In the genomic region with DNA sequence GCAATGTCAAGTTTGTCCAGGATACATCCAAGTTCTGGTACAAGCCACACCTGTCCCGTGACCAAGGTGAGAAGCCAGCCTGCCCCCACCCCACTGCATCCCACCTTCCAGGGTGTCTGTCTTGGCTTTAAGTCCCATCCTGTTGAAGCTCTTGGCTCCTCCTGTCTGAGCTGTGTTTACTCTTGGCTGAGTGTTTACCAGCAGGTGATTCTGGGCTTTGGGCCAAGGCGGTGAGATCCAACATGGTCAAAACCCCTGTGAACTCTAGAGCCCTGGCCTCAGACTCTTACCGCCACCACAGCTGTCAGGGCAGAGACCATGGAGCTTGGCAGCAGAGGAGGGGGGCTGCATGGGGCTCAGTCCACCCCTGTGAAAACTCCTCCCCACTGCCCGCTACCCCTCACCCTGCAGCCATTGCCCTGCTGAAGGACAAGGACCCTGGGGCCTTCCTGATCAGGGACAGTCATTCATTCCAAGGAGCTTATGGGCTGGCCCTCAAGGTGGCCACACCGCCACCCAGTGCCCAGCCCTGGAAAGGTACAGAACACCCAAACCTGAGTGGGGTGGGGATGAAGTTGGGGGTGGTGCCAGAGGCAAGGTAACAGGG, we compare ENCODE assay signal across 1 cellular context.
TF ChIP-seq lines count a peak whose summit lies in the region.

No MANE protein-coding gene starts in this region.

TF ChIP-seq in HepG2, 621 proteins besides CTCF, POLR2A, EP300 and RAD21 (continued from another document and continues in another):
- TF ChIP-seq, protein P1, sequence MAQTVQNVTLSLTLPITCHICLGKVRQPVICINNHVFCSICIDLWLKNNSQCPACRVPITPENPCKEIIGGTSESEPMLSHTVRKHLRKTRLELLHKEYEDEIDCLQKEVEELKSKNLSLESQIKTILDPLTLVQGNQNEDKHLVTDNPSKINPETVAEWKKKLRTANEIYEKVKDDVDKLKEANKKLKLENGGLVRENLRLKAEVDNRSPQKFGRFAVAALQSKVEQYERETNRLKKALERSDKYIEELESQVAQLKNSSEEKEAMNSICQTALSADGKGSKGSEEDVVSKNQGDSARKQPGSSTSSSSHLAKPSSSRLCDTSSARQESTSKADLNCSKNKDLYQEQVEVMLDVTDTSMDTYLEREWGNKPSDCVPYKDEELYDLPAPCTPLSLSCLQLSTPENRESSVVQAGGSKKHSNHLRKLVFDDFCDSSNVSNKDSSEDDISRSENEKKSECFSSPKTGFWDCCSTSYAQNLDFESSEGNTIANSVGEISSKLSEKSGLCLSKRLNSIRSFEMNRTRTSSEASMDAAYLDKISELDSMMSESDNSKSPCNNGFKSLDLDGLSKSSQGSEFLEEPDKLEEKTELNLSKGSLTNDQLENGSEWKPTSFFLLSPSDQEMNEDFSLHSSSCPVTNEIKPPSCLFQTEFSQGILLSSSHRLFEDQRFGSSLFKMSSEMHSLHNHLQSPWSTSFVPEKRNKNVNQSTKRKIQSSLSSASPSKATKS (CRISPR knock-in tag; IDR thresholded peaks at IDR 0.05), result 0 out of 2 replicates have a peak, but pooled peaks have one; percentile 67
- TF ChIP-seq, protein P2, sequence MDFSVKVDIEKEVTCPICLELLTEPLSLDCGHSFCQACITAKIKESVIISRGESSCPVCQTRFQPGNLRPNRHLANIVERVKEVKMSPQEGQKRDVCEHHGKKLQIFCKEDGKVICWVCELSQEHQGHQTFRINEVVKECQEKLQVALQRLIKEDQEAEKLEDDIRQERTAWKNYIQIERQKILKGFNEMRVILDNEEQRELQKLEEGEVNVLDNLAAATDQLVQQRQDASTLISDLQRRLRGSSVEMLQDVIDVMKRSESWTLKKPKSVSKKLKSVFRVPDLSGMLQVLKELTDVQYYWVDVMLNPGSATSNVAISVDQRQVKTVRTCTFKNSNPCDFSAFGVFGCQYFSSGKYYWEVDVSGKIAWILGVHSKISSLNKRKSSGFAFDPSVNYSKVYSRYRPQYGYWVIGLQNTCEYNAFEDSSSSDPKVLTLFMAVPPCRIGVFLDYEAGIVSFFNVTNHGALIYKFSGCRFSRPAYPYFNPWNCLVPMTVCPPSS (IDR thresholded peaks at IDR 0.05), result no peak
- TF ChIP-seq ZNF446 (CRISPR knock-in tag; IDR thresholded peaks at IDR 0.05) (no peak), ZNF264 (CRISPR knock-in tag; IDR thresholded peaks at IDR 0.05) (peak; percentile 66; the same call in 1 of the 2 replicates), SIX4 (CRISPR knock-in tag; IDR thresholded peaks at IDR 0.05) (0 out of 2 replicates have a peak, but pooled peaks have one; percentile 17), ZNF224 (CRISPR knock-in tag; IDR thresholded peaks at IDR 0.05) (no peak), NCOA2 (CRISPR knock-in tag; IDR thresholded peaks at IDR 0.05) (peak; percentile 60), ZNF333 (CRISPR knock-in tag; IDR thresholded peaks at IDR 0.05; ENCODE audit: borderline replicate concordance) (no peak), HNRNPUL1 (IDR thresholded peaks at IDR 0.05; ENCODE audit: low read depth, low read length) (no peak), KDM3A (CRISPR knock-in tag; IDR thresholded peaks at IDR 0.05; ENCODE audit: low read depth) (0 out of 2 replicates have a peak, but pooled peaks have one; percentile 55), ZSCAN9 (CRISPR knock-in tag; IDR thresholded peaks at IDR 0.05; ENCODE audit: borderline replicate concordance) (no peak), BCL6 (CRISPR knock-in tag; IDR thresholded peaks at IDR 0.05) (peak; percentile 47), MTF2 (CRISPR knock-in tag; IDR thresholded peaks at IDR 0.05; ENCODE audit: borderline replicate concordance) (peak; percentile 31; the same call in 1 of the 2 replicates), SP1 (IDR thresholded peaks at IDR 0.05) (no peak), SP1 (CRISPR knock-in tag; IDR thresholded peaks at IDR 0.05) (no peak), ZNF207 (IDR thresholded peaks at IDR 0.05; ENCODE audit: borderline replicate concordance) (no peak), ZNF780A (CRISPR knock-in tag; IDR thresholded peaks at IDR 0.05) (no peak), ZSCAN21 (CRISPR knock-in tag; IDR thresholded peaks at IDR 0.05; ENCODE audit: borderline replicate concordance) (peak; percentile 37; the same call in 1 of the 2 replicates), AGO2 (optimal IDR thresholded peaks at IDR 0.05; ENCODE audit: low read depth, low read length) (peak; percentile 33), ISL2 (CRISPR knock-in tag; IDR thresholded peaks at IDR 0.05) (peak; percentile 51; the same call in 1 of the 2 replicates), HHEX (CRISPR knock-in tag; IDR thresholded peaks at IDR 0.05) (no peak), ZNF672 (CRISPR knock-in tag; IDR thresholded peaks at IDR 0.05) (no peak), NRL (CRISPR knock-in tag; IDR thresholded peaks at IDR 0.05; ENCODE audit: borderline replicate concordance) (no peak), SIN3A (IDR thresholded peaks at IDR 0.05; ENCODE audit: borderline replicate concordance, low read depth, low read length) (peak; percentile 49; the same call in 1 of the 2 replicates), KDM2A (CRISPR knock-in tag; IDR thresholded peaks at IDR 0.05; ENCODE audit: borderline replicate concordance, low read depth) (peak; percentile 65; the same call in 1 of the 2 replicates), KDM1A (CRISPR knock-in tag; IDR thresholded peaks at IDR 0.05) (no peak)
- TF ChIP-seq, protein P3, sequence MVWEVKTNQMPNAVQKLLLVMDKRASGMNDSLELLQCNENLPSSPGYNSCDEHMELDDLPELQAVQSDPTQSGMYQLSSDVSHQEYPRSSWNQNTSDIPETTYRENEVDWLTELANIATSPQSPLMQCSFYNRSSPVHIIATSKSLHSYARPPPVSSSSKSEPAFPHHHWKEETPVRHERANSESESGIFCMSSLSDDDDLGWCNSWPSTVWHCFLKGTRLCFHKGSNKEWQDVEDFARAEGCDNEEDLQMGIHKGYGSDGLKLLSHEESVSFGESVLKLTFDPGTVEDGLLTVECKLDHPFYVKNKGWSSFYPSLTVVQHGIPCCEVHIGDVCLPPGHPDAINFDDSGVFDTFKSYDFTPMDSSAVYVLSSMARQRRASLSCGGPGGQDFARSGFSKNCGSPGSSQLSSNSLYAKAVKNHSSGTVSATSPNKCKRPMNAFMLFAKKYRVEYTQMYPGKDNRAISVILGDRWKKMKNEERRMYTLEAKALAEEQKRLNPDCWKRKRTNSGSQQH (CRISPR knock-in tag; IDR thresholded peaks at IDR 0.05; ENCODE audit: low read depth), result no peak
- TF ChIP-seq, protein P4, sequence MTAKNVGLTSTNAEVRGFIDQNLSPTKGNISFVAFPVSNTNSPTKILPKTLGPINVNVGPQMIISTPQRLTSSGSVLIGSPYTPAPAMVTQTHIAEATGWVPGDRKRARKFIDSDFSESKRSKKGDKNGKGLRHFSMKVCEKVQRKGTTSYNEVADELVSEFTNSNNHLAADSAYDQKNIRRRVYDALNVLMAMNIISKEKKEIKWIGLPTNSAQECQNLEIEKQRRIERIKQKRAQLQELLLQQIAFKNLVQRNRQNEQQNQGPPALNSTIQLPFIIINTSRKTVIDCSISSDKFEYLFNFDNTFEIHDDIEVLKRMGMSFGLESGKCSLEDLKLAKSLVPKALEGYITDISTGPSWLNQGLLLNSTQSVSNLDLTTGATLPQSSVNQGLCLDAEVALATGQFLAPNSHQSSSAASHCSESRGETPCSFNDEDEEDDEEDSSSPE (CRISPR knock-in tag; IDR thresholded peaks at IDR 0.05), result no peak
- TF ChIP-seq, protein P5, sequence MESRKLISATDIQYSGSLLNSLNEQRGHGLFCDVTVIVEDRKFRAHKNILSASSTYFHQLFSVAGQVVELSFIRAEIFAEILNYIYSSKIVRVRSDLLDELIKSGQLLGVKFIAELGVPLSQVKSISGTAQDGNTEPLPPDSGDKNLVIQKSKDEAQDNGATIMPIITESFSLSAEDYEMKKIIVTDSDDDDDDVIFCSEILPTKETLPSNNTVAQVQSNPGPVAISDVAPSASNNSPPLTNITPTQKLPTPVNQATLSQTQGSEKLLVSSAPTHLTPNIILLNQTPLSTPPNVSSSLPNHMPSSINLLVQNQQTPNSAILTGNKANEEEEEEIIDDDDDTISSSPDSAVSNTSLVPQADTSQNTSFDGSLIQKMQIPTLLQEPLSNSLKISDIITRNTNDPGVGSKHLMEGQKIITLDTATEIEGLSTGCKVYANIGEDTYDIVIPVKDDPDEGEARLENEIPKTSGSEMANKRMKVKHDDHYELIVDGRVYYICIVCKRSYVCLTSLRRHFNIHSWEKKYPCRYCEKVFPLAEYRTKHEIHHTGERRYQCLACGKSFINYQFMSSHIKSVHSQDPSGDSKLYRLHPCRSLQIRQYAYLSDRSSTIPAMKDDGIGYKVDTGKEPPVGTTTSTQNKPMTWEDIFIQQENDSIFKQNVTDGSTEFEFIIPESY (CRISPR knock-in tag; IDR thresholded peaks at IDR 0.05), result peak; percentile 96
- TF ChIP-seq, protein P6, sequence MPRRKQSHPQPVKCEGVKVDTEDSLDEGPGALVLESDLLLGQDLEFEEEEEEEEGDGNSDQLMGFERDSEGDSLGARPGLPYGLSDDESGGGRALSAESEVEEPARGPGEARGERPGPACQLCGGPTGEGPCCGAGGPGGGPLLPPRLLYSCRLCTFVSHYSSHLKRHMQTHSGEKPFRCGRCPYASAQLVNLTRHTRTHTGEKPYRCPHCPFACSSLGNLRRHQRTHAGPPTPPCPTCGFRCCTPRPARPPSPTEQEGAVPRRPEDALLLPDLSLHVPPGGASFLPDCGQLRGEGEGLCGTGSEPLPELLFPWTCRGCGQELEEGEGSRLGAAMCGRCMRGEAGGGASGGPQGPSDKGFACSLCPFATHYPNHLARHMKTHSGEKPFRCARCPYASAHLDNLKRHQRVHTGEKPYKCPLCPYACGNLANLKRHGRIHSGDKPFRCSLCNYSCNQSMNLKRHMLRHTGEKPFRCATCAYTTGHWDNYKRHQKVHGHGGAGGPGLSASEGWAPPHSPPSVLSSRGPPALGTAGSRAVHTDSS (CRISPR knock-in tag; conservative IDR thresholded peaks at IDR 0.05), result no peak
- TF ChIP-seq, protein P7, sequence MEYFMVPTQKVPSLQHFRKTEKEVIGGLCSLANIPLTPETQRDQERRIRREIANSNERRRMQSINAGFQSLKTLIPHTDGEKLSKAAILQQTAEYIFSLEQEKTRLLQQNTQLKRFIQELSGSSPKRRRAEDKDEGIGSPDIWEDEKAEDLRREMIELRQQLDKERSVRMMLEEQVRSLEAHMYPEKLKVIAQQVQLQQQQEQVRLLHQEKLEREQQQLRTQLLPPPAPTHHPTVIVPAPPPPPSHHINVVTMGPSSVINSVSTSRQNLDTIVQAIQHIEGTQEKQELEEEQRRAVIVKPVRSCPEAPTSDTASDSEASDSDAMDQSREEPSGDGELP (IDR thresholded peaks at IDR 0.05; ENCODE audit: borderline replicate concordance, low read depth), result peak; percentile 92
- TF ChIP-seq, protein P8, sequence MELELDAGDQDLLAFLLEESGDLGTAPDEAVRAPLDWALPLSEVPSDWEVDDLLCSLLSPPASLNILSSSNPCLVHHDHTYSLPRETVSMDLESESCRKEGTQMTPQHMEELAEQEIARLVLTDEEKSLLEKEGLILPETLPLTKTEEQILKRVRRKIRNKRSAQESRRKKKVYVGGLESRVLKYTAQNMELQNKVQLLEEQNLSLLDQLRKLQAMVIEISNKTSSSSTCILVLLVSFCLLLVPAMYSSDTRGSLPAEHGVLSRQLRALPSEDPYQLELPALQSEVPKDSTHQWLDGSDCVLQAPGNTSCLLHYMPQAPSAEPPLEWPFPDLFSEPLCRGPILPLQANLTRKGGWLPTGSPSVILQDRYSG (CRISPR knock-in tag; IDR thresholded peaks at IDR 0.05), result no peak
- TF ChIP-seq, protein P9, sequence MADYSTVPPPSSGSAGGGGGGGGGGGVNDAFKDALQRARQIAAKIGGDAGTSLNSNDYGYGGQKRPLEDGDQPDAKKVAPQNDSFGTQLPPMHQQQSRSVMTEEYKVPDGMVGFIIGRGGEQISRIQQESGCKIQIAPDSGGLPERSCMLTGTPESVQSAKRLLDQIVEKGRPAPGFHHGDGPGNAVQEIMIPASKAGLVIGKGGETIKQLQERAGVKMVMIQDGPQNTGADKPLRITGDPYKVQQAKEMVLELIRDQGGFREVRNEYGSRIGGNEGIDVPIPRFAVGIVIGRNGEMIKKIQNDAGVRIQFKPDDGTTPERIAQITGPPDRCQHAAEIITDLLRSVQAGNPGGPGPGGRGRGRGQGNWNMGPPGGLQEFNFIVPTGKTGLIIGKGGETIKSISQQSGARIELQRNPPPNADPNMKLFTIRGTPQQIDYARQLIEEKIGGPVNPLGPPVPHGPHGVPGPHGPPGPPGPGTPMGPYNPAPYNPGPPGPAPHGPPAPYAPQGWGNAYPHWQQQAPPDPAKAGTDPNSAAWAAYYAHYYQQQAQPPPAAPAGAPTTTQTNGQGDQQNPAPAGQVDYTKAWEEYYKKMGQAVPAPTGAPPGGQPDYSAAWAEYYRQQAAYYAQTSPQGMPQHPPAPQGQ (CRISPR knock-in tag; IDR thresholded peaks at IDR 0.05; ENCODE audit: borderline replicate concordance), result no peak
- TF ChIP-seq, protein P10, sequence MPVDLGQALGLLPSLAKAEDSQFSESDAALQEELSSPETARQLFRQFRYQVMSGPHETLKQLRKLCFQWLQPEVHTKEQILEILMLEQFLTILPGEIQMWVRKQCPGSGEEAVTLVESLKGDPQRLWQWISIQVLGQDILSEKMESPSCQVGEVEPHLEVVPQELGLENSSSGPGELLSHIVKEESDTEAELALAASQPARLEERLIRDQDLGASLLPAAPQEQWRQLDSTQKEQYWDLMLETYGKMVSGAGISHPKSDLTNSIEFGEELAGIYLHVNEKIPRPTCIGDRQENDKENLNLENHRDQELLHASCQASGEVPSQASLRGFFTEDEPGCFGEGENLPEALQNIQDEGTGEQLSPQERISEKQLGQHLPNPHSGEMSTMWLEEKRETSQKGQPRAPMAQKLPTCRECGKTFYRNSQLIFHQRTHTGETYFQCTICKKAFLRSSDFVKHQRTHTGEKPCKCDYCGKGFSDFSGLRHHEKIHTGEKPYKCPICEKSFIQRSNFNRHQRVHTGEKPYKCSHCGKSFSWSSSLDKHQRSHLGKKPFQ (CRISPR knock-in tag; IDR thresholded peaks at IDR 0.05; ENCODE audit: insufficient replicate concordance), result no peak
- TF ChIP-seq, protein P11, sequence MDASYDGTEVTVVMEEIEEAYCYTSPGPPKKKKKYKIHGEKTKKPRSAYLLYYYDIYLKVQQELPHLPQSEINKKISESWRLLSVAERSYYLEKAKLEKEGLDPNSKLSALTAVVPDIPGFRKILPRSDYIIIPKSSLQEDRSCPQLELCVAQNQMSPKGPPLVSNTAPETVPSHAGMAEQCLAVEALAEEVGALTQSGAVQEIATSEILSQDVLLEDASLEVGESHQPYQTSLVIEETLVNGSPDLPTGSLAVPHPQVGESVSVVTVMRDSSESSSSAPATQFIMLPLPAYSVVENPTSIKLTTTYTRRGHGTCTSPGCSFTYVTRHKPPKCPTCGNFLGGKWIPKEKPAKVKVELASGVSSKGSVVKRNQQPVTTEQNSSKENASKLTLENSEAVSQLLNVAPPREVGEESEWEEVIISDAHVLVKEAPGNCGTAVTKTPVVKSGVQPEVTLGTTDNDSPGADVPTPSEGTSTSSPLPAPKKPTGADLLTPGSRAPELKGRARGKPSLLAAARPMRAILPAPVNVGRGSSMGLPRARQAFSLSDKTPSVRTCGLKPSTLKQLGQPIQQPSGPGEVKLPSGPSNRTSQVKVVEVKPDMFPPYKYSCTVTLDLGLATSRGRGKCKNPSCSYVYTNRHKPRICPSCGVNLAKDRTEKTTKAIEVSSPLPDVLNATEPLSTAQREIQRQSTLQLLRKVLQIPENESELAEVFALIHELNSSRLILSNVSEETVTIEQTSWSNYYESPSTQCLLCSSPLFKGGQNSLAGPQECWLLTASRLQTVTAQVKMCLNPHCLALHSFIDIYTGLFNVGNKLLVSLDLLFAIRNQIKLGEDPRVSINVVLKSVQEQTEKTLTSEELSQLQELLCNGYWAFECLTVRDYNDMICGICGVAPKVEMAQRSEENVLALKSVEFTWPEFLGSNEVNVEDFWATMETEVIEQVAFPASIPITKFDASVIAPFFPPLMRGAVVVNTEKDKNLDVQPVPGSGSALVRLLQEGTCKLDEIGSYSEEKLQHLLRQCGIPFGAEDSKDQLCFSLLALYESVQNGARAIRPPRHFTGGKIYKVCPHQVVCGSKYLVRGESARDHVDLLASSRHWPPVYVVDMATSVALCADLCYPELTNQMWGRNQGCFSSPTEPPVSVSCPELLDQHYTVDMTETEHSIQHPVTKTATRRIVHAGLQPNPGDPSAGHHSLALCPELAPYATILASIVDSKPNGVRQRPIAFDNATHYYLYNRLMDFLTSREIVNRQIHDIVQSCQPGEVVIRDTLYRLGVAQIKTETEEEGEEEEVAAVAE (CRISPR knock-in tag; IDR thresholded peaks at IDR 0.05; ENCODE audit: borderline replicate concordance), result no peak
